15 cellular contexts compared by ENCODE assay signal in the genomic region with DNA sequence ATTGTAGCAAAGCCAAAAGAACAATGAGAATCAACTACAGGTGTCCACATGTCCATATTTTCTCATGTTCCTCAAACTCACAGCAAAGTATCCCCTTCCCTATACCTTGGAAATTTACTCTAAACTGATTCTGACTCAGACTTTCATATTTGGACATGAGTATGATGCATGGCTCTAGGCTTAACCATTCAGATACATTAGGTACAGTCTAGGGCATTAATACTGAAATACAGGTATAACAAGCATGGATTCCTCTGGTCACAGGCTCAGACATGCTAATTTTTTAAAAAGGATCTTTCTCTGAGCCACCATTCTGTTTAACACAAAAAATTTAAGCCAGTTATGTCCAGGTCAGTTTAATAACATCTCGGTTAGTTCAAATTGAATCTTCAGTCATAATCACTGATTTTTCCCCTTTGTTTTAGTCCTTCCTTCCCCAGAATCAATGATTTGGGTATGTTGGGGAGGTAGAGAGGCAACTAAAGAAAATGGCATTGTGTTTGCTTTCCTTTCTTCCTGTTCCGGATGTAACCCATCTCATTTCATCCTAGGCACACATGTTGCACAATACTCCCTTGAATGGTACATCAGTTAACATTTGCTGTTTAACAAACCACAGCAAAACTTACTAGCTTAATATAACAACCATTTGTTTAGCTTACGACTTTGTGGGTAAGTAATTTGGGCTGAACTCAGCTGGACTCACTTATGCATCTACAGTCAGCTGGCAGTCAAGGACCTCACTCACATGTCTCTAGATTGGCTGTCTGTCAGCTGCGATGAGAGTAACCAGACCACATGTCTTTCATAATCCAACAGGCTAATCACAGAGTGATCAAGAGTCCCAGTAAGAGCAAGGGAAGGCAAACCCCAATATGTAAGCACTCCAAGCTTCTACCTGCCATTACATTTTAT.
"Had no signal": no experiment of that assay in that cellular context is flagged by ENCODE, and none has a peak within 500 bp of the region (broad histone marks: within the 10 kb centered on the region; RNA-seq: fewer than 3 reads in every experiment).

No MANE protein-coding gene starts in this region.

- H3K4me3 ChIP-seq: breast epithelium, gastroesophageal sphincter, prostate gland, sigmoid colon, suprapubic skin had no signal

- H3K36me3 ChIP-seq: breast epithelium, gastroesophageal sphincter, prostate gland, sigmoid colon, suprapubic skin had no signal

- H3K27ac ChIP-seq: breast epithelium, gastroesophageal sphincter, prostate gland, sigmoid colon, suprapubic skin had no signal

- DNase-seq: activated CD4-positive, alpha-beta T cell treated with anti-CD3 and anti-CD28 coated beads, Interleukin-2, amount 50 U/mL, for 4 hours; activated CD4-positive, CD25-positive, alpha-beta regulatory T cell treated with anti-CD3 and anti-CD28 coated beads, Interleukin-2, amount 50 U/mL, for 72 hours; activated effector memory CD4-positive, alpha-beta T cell treated with anti-CD3 and anti-CD28 coated beads, Interleukin-2, amount 50 U/mL, for 16 hours; activated T-cell treated with anti-CD3 and anti-CD28 coated beads, Interleukin-2, amount 50 U/mL, for 24 hours; kidney; mesendoderm; occipital lobe; sigmoid colon; stimulated activated CD4-positive, alpha-beta T cell treated with anti-CD3 and anti-CD28 coated beads, Interleukin-2, amount 100 ng/mL, for 48 hours; stimulated activated naive CD4-positive, alpha-beta T cell treated with Interleukin-2 at 50 U/mL for 16 hours; T-helper 2 cell had no signal

- H3K27me3 ChIP-seq: breast epithelium, gastroesophageal sphincter, sigmoid colon, suprapubic skin had no signal

- H3K4me1 ChIP-seq: breast epithelium, gastroesophageal sphincter, prostate gland, sigmoid colon, suprapubic skin had no signal

- H3K9me3 ChIP-seq: breast epithelium, gastroesophageal sphincter, prostate gland, sigmoid colon, suprapubic skin had no signal

- ATAC-seq: gastroesophageal sphincter had no signal
